ENCODE assay signal across 8 cellular contexts in the genomic region with DNA sequence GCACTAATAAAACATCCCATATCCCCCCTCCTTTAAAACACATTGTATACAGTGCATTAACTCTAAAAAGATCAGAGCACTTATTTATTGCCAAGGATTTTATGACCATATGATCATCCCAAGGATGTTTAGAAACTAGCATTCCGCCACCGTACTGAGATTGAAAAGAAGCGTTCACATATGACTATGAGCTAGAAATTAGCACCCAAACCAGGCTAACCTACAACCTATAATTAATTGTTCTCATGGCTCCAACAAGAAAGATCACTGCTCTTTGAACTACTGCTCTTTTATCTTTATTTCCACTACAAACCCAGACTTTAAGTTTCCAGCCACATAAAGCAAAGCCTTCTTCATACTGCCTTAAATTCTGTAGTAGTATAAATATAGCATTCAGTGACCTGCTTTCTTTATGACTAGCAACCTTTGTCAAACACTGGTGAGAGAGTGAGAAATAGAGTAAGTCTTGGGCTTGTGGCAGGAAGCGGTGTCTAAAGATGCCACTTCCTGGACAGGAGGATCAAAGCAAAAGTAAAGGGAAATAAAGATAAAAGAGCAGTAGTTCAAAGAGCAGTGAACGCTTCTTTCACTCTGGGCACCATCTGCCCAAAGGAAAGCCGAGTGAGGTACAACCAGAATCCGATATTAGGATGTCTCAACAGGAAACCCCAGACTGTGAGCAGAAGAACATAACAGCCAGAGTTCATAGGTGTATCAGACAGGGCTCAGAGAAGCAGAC.
DNase-seq lines count a peak whose midpoint lies in the region; ATAC-seq and TF ChIP-seq lines count a peak whose summit lies in the region.

No MANE protein-coding gene starts in this region.

- no peak overlapping the region for H3K9ac ChIP-seq in MM.1S (ENCODE audit: low read length)
- H3K9ac ChIP-seq in mesenchymal stem cell (ENCODE audit: low read length), result no peak overlapping the region

- no peaks in the 10 kb centered on the region for H3K36me3 Mint-ChIP-seq in CD4-positive, alpha-beta T cell (ENCODE audit: low read depth)
- no peaks in the 10 kb centered on the region for H3K36me3 Mint-ChIP-seq in activated T-cell treated with anti-CD3 and anti-CD28 coated beads, Interleukin-2, amount 50 U/mL, for 4 hours (ENCODE audit: insufficient read depth)

- no peak overlapping the region for H2AK5ac ChIP-seq in mesenchymal stem cell (ENCODE audit: low read length, severe bottlenecking)

- peak overlapping the region; percentile 36; the same call in 1 of the 2 replicates for H3K4me2 ChIP-seq in MM.1S (ENCODE audit: low read depth, low read length)
- no peak overlapping the region for H3K4me2 ChIP-seq in mesenchymal stem cell (ENCODE audit: low read length, poor library complexity, severe bottlenecking)

- no peak overlapping the region for H3K4me3 ChIP-seq in MM.1S (ENCODE audit: low read length)
- no peak overlapping the region for H3K4me3 ChIP-seq in mesenchymal stem cell (ENCODE audit: insufficient read depth in 1 of 2, low read depth in 1 of 2, low read length in 2 of 2)

- peak; percentile 88 for ATAC-seq in CD4-positive, alpha-beta T cell (ENCODE audit: poor library complexity)
- ATAC-seq in GM21528 (IDR thresholded peaks at IDR 0.05; ENCODE audit: low FRiP score, unreplicated experiment), result peak; percentile 94
- peak; percentile 91 to 93 for ATAC-seq in activated T-cell treated with anti-CD3 and anti-CD28 coated beads, Interleukin-2, amount 50 U/mL, for 4 hours

- POLR2A ChIA-PET in CD4-positive, alpha-beta T cell (lab: Charles Lee), result interaction anchor here (0.7 to 1.6 kb wide), 3 partner anchors 102 to 213 kb away, joined by 3 to 7 read pairs (median 5); partner anchors contain the start of gene ERCC6L2

- H3K4ac ChIP-seq in mesenchymal stem cell (ENCODE audit: low read depth in 1 of 2, low read length in 2 of 2), result no peak overlapping the region

- H3K9me3 Mint-ChIP-seq in CD4-positive, alpha-beta T cell, result peaks cover 6% of the 10 kb centered on the region
- H3K9me3 Mint-ChIP-seq in activated T-cell treated with anti-CD3 and anti-CD28 coated beads, Interleukin-2, amount 50 U/mL, for 4 hours, result peaks cover 5% of the 10 kb centered on the region

- H2BK12ac ChIP-seq in mesenchymal stem cell (ENCODE audit: low read length in 2 of 2), result no peak overlapping the region

- H3K9me2 ChIP-seq in MM.1S (replicated peaks; ENCODE audit: insufficient read depth, low read length), result no peaks in the 10 kb centered on the region

- H3K23ac ChIP-seq in mesenchymal stem cell (ENCODE audit: low read length in 2 of 2), result no peak overlapping the region

- peak overlapping the region; percentile 38 for H3K27ac ChIP-seq in CD4-positive, alpha-beta T cell (ENCODE audit: low read depth, low read length)
- no peak overlapping the region; the same call in 1 of the 2 replicates for H3K27ac ChIP-seq in MM.1S (ENCODE audit: low read length)
- no peak overlapping the region for H3K27ac ChIP-seq in mesenchymal stem cell (ENCODE audit: low read length, poor library complexity, severe bottlenecking)

- intact Hi-C loops in CD4-positive, alpha-beta T cell (cut with DNase I, micrococcal nuclease), result loop anchor here (1.0 to 10.0 kb wide), 6 partner anchors 150 to 262 kb away; partner anchors contain the start of gene ERCC6L2 (in 1 of the 2)

- H3K36me3 ChIP-seq in MM.1S (replicated peaks; ENCODE audit: insufficient read depth, low read length) (no peaks in the 10 kb centered on the region), mesenchymal stem cell (ENCODE audit: control insufficient read depth in 1 of 2, insufficient read depth in 2 of 2, low read depth in 1 of 2, low read length in 2 of 2) (no peaks in the 10 kb centered on the region)

- no peaks in the 10 kb centered on the region for H3K27me3 ChIP-seq in CD4-positive, alpha-beta T cell (ENCODE audit: control insufficient read depth, insufficient read depth, low read length)
- H3K27me3 ChIP-seq in MM.1S (replicated peaks; ENCODE audit: insufficient read depth, low read length) (no peaks in the 10 kb centered on the region), mesenchymal stem cell (ENCODE audit: control insufficient read depth in 1 of 2, insufficient read depth in 1 of 2, low read length in 2 of 2) (peaks cover 0 to 27% of the 10 kb centered on the region in 2 experiments)

- no peak overlapping the region for H2AFZ ChIP-seq in MM.1S (ENCODE audit: low read length)
- no peak overlapping the region for H2AFZ ChIP-seq in mesenchymal stem cell (ENCODE audit: low read depth, low read length)

- peak overlapping the region; percentile 40 for H3K27ac Mint-ChIP-seq in CD4-positive, alpha-beta T cell

- no peak overlapping the region for H4K91ac ChIP-seq in mesenchymal stem cell (ENCODE audit: low read length)

- H3K79me2 ChIP-seq in MM.1S (ENCODE audit: low read length), result no peaks in the 10 kb centered on the region

- H3K14ac ChIP-seq in mesenchymal stem cell (ENCODE audit: low read length in 2 of 2), result no peak overlapping the region

- H3K4me1 ChIP-seq in MM.1S (ENCODE audit: low read length) (peaks cover 5% of the 10 kb centered on the region), mesenchymal stem cell (ENCODE audit: control insufficient read depth, insufficient read depth, low read depth, low read length) (no peaks in the 10 kb centered on the region)

- no peak overlapping the region for H3K18ac ChIP-seq in mesenchymal stem cell (ENCODE audit: low read depth in 1 of 2, low read length in 2 of 2)

- peak overlapping the region; percentile 21 for H3K4me3 Mint-ChIP-seq in CD4-positive, alpha-beta T cell
- H3K4me3 Mint-ChIP-seq in activated T-cell treated with anti-CD3 and anti-CD28 coated beads, Interleukin-2, amount 50 U/mL, for 4 hours, result peak overlapping the region; percentile 1

- no peak overlapping the region for H2BK5ac ChIP-seq in mesenchymal stem cell (ENCODE audit: low read depth, low read length, poor library complexity, severe bottlenecking)

- H3F3A ChIP-seq in MM.1S (ENCODE audit: insufficient read depth, low read length), result peaks cover 17% of the 10 kb centered on the region

- H3K79me1 ChIP-seq in mesenchymal stem cell (replicated peaks; ENCODE audit: low read length, poor library complexity, severe bottlenecking), result no peaks in the 10 kb centered on the region

- peaks cover 51% of the 10 kb centered on the region for H3K4me1 Mint-ChIP-seq in CD4-positive, alpha-beta T cell (ENCODE audit: low read depth)
- H3K4me1 Mint-ChIP-seq in activated T-cell treated with anti-CD3 and anti-CD28 coated beads, Interleukin-2, amount 50 U/mL, for 4 hours (ENCODE audit: low read depth), result peaks cover 44% of the 10 kb centered on the region

- H4K8ac ChIP-seq in mesenchymal stem cell (ENCODE audit: low read length), result no peak overlapping the region

- TF ChIP-seq CTCF in CD4-positive, alpha-beta T cell (IDR thresholded peaks at IDR 0.05), result no peak
- no peak for TF ChIP-seq CTCF in MM.1S (IDR thresholded peaks at IDR 0.05; ENCODE audit: low read length)

- H3K9me3 ChIP-seq in CD4-positive, alpha-beta T cell (ENCODE audit: control insufficient read depth, low read length), result peaks cover 9% of the 10 kb centered on the region
- H3K9me3 ChIP-seq in MM.1S (replicated peaks; ENCODE audit: insufficient read depth, low read length) (no peaks in the 10 kb centered on the region), mesenchymal stem cell (ENCODE audit: control insufficient read depth, low read length) (peaks cover under 1% of the 10 kb centered on the region)

- H3K27me3 Mint-ChIP-seq in CD4-positive, alpha-beta T cell, result no peaks in the 10 kb centered on the region
- peaks cover 3% of the 10 kb centered on the region for H3K27me3 Mint-ChIP-seq in activated T-cell treated with anti-CD3 and anti-CD28 coated beads, Interleukin-2, amount 50 U/mL, for 4 hours (ENCODE audit: low read depth)

- H2BK120ac ChIP-seq in mesenchymal stem cell (ENCODE audit: low read depth, low read length), result no peak overlapping the region

- H4K20me1 ChIP-seq in MM.1S (ENCODE audit: insufficient read depth, low read length), result no peaks in the 10 kb centered on the region

- peak; percentile 25 to 74 (median 40) for DNase-seq in CD4-positive, alpha-beta T cell
- peak; percentile 91 for DNase-seq in MM.1S
- peak; percentile 38 for DNase-seq in activated T-cell treated with anti-CD3 and anti-CD28 coated beads, Interleukin-2, amount 50 U/mL, for 4 hours
- DNase-seq in stimulated activated CD4-positive, alpha-beta T cell treated with anti-CD3 and anti-CD28 coated beads, TNF-alpha, amount 100 ng/mL, for 1 hour (ENCODE audit: low read depth in 3 of 3, low spot score in 1 of 3), result peak in 2 of 3 donors; percentile 22 to 29
- DNase-seq in mesenchymal stem cell, result no peak
- DNase-seq in A172 (ENCODE audit: low spot score), result no peak
- no peak for DNase-seq in NCI-H1092 treated with DMSO at 0.1 percent for 48 hours (lab: John Stamatoyannopoulos, UW)

- no peak overlapping the region for H2BK15ac ChIP-seq in mesenchymal stem cell (ENCODE audit: low read depth, poor library complexity, severe bottlenecking)

- 60% methylated on average over 7 of the region's 7 CpGs for WGBS in mesenchymal stem cell

- CTCF ChIA-PET in CD4-positive, alpha-beta T cell (lab: Charles Lee), result no interaction called here

Comparison
In these comparisons a context has a peak if more than half of its experiments do, and no peak if none do; other contexts are left out.
1. DNase-seq: peak in CD4-positive, alpha-beta T cell (10 of 10), MM.1S (single experiment), activated T-cell treated with anti-CD3 and anti-CD28 coated beads, Interleukin-2, amount 50 U/mL, for 4 hours (single experiment) and stimulated activated CD4-positive, alpha-beta T cell treated with anti-CD3 and anti-CD28 coated beads, TNF-alpha, amount 100 ng/mL, for 1 hour (2 of 3); none in mesenchymal stem cell (single experiment), A172 (single experiment) and NCI-H1092 treated with DMSO at 0.1 percent for 48 hours (single experiment).
2. Peak in every context shown above with its lines, with median percentiles within 50 percentile points of each other: ATAC-seq.